21 cellular contexts compared by ENCODE assay signal in the genomic region with DNA sequence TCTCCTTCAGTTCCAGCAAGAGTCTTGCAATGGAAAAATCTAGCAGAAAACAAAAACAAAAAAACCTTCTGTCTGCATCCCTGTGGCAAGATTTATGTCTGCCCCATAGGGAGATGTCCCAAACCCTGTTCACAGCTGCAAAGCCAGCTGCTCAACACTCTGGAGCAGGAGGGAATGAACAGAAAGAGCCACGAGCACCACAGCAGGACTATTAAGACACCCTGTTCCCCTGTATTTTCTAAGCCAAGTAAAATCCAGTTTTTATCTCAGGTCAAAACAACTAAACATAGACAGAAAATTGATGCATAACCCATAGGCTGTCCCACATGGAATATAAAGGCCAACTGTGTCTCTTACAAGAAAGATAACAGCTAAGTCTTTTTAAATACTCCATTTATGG.
DNase-seq lines count a peak whose midpoint lies in the region; ATAC-seq and TF ChIP-seq lines count a peak whose summit lies in the region.
"Had no signal": no experiment of that assay in that cellular context is flagged by ENCODE, and none has a peak within 500 bp of the region (broad histone marks: within the 10 kb centered on the region; RNA-seq: fewer than 3 reads in every experiment).

No MANE protein-coding gene starts in this region.

- H3K79me1 ChIP-seq in mesendoderm (ENCODE audit: low read length) = no peaks in the 10 kb centered on the region

- no peak for TF ChIP-seq CTCF in right lobe of liver (IDR thresholded peaks at IDR 0.05)
- no peak for TF ChIP-seq CTCF in progenitor cell of endocrine pancreas (IDR thresholded peaks at IDR 0.05; ENCODE audit: unreplicated experiment)

- TF ChIP-seq POLR2A in right lobe of liver (IDR thresholded peaks at IDR 0.05) = no peak

- in situ Hi-C loops in SK-MEL-5 (cut with HindIII; ENCODE audit: low pct_unique_long_range_greater_than_20kb, low sequenced_read_pairs) = no loop called here

- no peak overlapping the region for H3K9ac ChIP-seq in mesendoderm (ENCODE audit: low read length)
- H3K9ac ChIP-seq: BLaER1, KMS-11 had no signal

- H3K9me3 Mint-ChIP-seq in progenitor cell of endocrine pancreas (ENCODE audit: low read depth) = peaks cover 4% of the 10 kb centered on the region

- no peaks in the 10 kb centered on the region for H3K27me3 Mint-ChIP-seq in progenitor cell of endocrine pancreas
- H3K27me3 Mint-ChIP-seq: CD4-positive, alpha-beta memory T cell had no signal

- peak overlapping the region; percentile 45 for H2BK120ac ChIP-seq in mesendoderm (ENCODE audit: low read depth, low read length)

- no peaks in the 10 kb centered on the region for H3K4me1 Mint-ChIP-seq in progenitor cell of endocrine pancreas (ENCODE audit: low read depth)
- H3K4me1 Mint-ChIP-seq: CD4-positive, alpha-beta memory T cell had no signal

- H3K23ac ChIP-seq in mesendoderm (ENCODE audit: low read length) = no peak overlapping the region

- intact Hi-C loops in Right ventricle myocardium inferior (cut with DNase I) (no loop called here), right cardiac atrium (cut with DNase I) (no loop called here), right lobe of liver (cut with DNase I) (no loop called here)

- H3K27ac ChIP-seq in right cardiac atrium (ENCODE audit: low read length) (no peak overlapping the region), mesendoderm (ENCODE audit: low read depth, low read length) (no peak overlapping the region), right lobe of liver (no peak overlapping the region)
- H3K27ac ChIP-seq: BLaER1, HL-60, KMS-11 had no signal

- no peaks in the 10 kb centered on the region for H3K79me2 ChIP-seq in mesendoderm (ENCODE audit: control insufficient read depth, insufficient read depth, low read length)

- no peak overlapping the region for H3K4me3 Mint-ChIP-seq in progenitor cell of endocrine pancreas (ENCODE audit: low read depth)
- H3K4me3 Mint-ChIP-seq: CD4-positive, alpha-beta memory T cell; GM23338 had no signal

- DNase-seq in Right ventricle myocardium inferior (ENCODE audit: missing footprints) (no peak), right cardiac atrium (no peak), SK-MEL-5 (ENCODE audit: low read depth, low spot score) (peak; percentile 60), mesendoderm (no peak), right lobe of liver (no peak), AG20443 (ENCODE audit: low spot score) (no peak), progenitor cell of endocrine pancreas (ENCODE audit: low spot score, unreplicated experiment) (no peak)
- no peak for DNase-seq in activated CD8-positive, alpha-beta memory T cell treated with anti-CD3 and anti-CD28 coated beads, Interleukin-2, amount 50 U/mL, for 48 hours
- DNase-seq: 8988T; Calu3; CD4-positive, alpha-beta memory T cell; DMS79; HCEC 1CT; NCI-H1417; NCI-H1930; NCI-H446 had no signal

- no peak overlapping the region for H3K56ac ChIP-seq in mesendoderm (ENCODE audit: low read length)

- H2BK15ac ChIP-seq in mesendoderm (replicated peaks; ENCODE audit: low read depth) = no peak overlapping the region

- H3K27me3 ChIP-seq in right cardiac atrium (ENCODE audit: control insufficient read depth, insufficient read depth) (no peaks in the 10 kb centered on the region), mesendoderm (ENCODE audit: insufficient read depth, low read length, poor library complexity) (no peaks in the 10 kb centered on the region), right lobe of liver (no peaks in the 10 kb centered on the region)
- H3K27me3 ChIP-seq: BLaER1 had no signal

- no peak overlapping the region for H4K5ac ChIP-seq in mesendoderm (ENCODE audit: low read length)

- H2AK5ac ChIP-seq in mesendoderm (ENCODE audit: low read length) = no peak overlapping the region

- H3K36me3 Mint-ChIP-seq in progenitor cell of endocrine pancreas (ENCODE audit: insufficient read depth) = no peaks in the 10 kb centered on the region
- H3K36me3 Mint-ChIP-seq: CD4-positive, alpha-beta memory T cell had no signal

- H4K8ac ChIP-seq in mesendoderm (ENCODE audit: low read depth, low read length) = no peak overlapping the region

- WGBS in right cardiac atrium = 31% methylated on average over 1 of the region's 1 CpG
- no CpG with 5 or more reads among the region's 1 CpG for WGBS in mesendoderm (ENCODE audit: extremely low coverage, insufficient coverage, low lambda C conversion rate)
- WGBS in right lobe of liver (ENCODE audit: insufficient coverage, low coverage, low lambda C conversion rate, missing lambda C conversion rate) = 27% methylated on average over 1 of the region's 1 CpG

- no peak overlapping the region for H3K4me3 ChIP-seq in right cardiac atrium (ENCODE audit: low read length)
- no peak overlapping the region for H3K4me3 ChIP-seq in mesendoderm (ENCODE audit: low read length)
- H3K4me3 ChIP-seq in right lobe of liver = no peak overlapping the region
- H3K4me3 ChIP-seq: BLaER1, GM23338 had no signal

- no peak overlapping the region for H3K4ac ChIP-seq in mesendoderm (ENCODE audit: low read depth, low read length)

- no peak overlapping the region for H3K4me2 ChIP-seq in mesendoderm (ENCODE audit: low read length)
- H3K4me2 ChIP-seq: BLaER1, GM23338, KMS-11 had no signal

- no peak overlapping the region for H2BK5ac ChIP-seq in mesendoderm (ENCODE audit: low read length)

- H3K9me3 ChIP-seq in right cardiac atrium (ENCODE audit: control insufficient read depth, low read length) = no peaks in the 10 kb centered on the region
- H3K9me3 ChIP-seq in right lobe of liver = no peaks in the 10 kb centered on the region
- H3K9me3 ChIP-seq: BLaER1 had no signal

- H3K18ac ChIP-seq in mesendoderm (ENCODE audit: low read length) = peak overlapping the region; percentile 51

- H3K4me1 ChIP-seq in right cardiac atrium (ENCODE audit: control insufficient read depth, insufficient read depth, low read length) (no peaks in the 10 kb centered on the region), mesendoderm (ENCODE audit: control insufficient read depth, low read depth, low read length) (no peaks in the 10 kb centered on the region), right lobe of liver (peaks cover 0 to 5% (median 2%) of the 10 kb centered on the region in 4 donors)
- H3K4me1 ChIP-seq: BLaER1 had no signal

- no peak overlapping the region for H3K27ac Mint-ChIP-seq in progenitor cell of endocrine pancreas
- H3K27ac Mint-ChIP-seq: CD4-positive, alpha-beta memory T cell; GM23338 had no signal

- peak; percentile 67 for ATAC-seq in Right ventricle myocardium inferior
- no peak for ATAC-seq in right cardiac atrium
- no peak for ATAC-seq in right lobe of liver
- ATAC-seq: GM23338, Panc1 had no signal

- H3K36me3 ChIP-seq in mesendoderm (ENCODE audit: control insufficient read depth, insufficient read depth, low read length) (no peaks in the 10 kb centered on the region), right lobe of liver (no peaks in the 10 kb centered on the region)
- H3K36me3 ChIP-seq: BLaER1 had no signal
